Comparison of ENCODE assay signal across 1 cellular context in genomic region chr1:6167391-6168303, GRCh38.
TF ChIP-seq lines count a peak whose summit lies in the region.

No MANE protein-coding gene starts in this region.

TF ChIP-seq in H1, 55 proteins besides CTCF, POLR2A, EP300 and RAD21:
- no peak for TF ChIP-seq SP1 (IDR thresholded peaks at IDR 0.05; ENCODE audit: low read depth, low read length)
- no peak for TF ChIP-seq HDAC6 (IDR thresholded peaks at IDR 0.05; ENCODE audit: low read depth, low read length)
- no peak for TF ChIP-seq RNF2 (IDR thresholded peaks at IDR 0.05; ENCODE audit: borderline replicate concordance, low read depth, low read length, missing control alignments, poor library complexity, severe bottlenecking)
- no peak for TF ChIP-seq KDM1A (IDR thresholded peaks at IDR 0.05; ENCODE audit: borderline replicate concordance, low read length)
- no peak for TF ChIP-seq BACH1 (IDR thresholded peaks at IDR 0.05; ENCODE audit: low read length)
- TF ChIP-seq SRF (IDR thresholded peaks at IDR 0.05; ENCODE audit: low read depth, low read length) = no peak
- TF ChIP-seq EGR1 (IDR thresholded peaks at IDR 0.05; ENCODE audit: borderline replicate concordance, low read depth, low read length) = no peak
- no peak for TF ChIP-seq BCL11A (IDR thresholded peaks at IDR 0.05; ENCODE audit: low read depth in 2 of 2, low read length in 2 of 2)
- no peak for TF ChIP-seq GTF2F1 (IDR thresholded peaks at IDR 0.05; ENCODE audit: borderline replicate concordance, low read depth, low read length)
- no peak for TF ChIP-seq YY1 (IDR thresholded peaks at IDR 0.05; ENCODE audit: low read depth, low read length)
- no peak for TF ChIP-seq ZNF274 (IDR thresholded peaks at IDR 0.05; ENCODE audit: borderline replicate concordance, extremely low read depth, low read length)
- TF ChIP-seq SIN3A (conservative IDR thresholded peaks at IDR 0.05 in 1 of 2, IDR thresholded peaks at IDR 0.05 in 1 of 2; ENCODE audit: low read depth in 1 of 2, low read length in 2 of 2) = no peak
- no peak for TF ChIP-seq ASH2L (IDR thresholded peaks at IDR 0.05; ENCODE audit: low read length)
- TF ChIP-seq SUZ12 (IDR thresholded peaks at IDR 0.05; ENCODE audit: low read length) = no peak
- TF ChIP-seq BRCA1 (IDR thresholded peaks at IDR 0.05; ENCODE audit: low read depth, low read length) = no peak
- TF ChIP-seq SP2 (IDR thresholded peaks at IDR 0.05; ENCODE audit: low read length) = no peak
- no peak for TF ChIP-seq RXRA (IDR thresholded peaks at IDR 0.05; ENCODE audit: insufficient read depth, low read depth, low read length)
- TF ChIP-seq SIX5 (IDR thresholded peaks at IDR 0.05; ENCODE audit: low read depth, low read length) = no peak
- TF ChIP-seq CHD1 (IDR thresholded peaks at IDR 0.05; ENCODE audit: low read depth, low read length) = no peak
- no peak for TF ChIP-seq USF2 (IDR thresholded peaks at IDR 0.05; ENCODE audit: low read length)
